11 cellular contexts compared by ENCODE assay signal in genomic region chr18:22186484-22186971, GRCh38. TPM values are rescaled to one million over a fixed set of nuclear protein-coding genes. Genes with fewer than 3 reads are reported as not detected.
DNase-seq lines count a peak whose midpoint lies in the region; ATAC-seq, FAIRE-seq and TF ChIP-seq lines count a peak whose summit lies in the region.
"Had no signal": no experiment of that assay in that cellular context is flagged by ENCODE, and none has a peak within 500 bp of the region (broad histone marks: within the 10 kb centered on the region; RNA-seq: fewer than 3 reads in every experiment).

No MANE protein-coding gene starts in this region.

- H3K4me1 ChIP-seq in right cardiac atrium (ENCODE audit: control insufficient read depth, insufficient read depth, low read length): peaks cover 9% of the 10 kb centered on the region
- H3K4me1 ChIP-seq in small intestine (ENCODE audit: control insufficient read depth in 2 of 2, insufficient read depth in 1 of 2, low read depth in 1 of 2, low read length in 1 of 2): peaks cover 2 to 6% of the 10 kb centered on the region in 2 donors
- H3K4me1 ChIP-seq in HAP-1: peaks cover 9% of the 10 kb centered on the region
- H3K4me1 ChIP-seq in vagina: no peaks in the 10 kb centered on the region

- in situ Hi-C loops in HAP-1 (cut with MboI; ENCODE audit: low sequenced_read_pairs): no loop called here

- H3K27me3 ChIP-seq in right cardiac atrium (ENCODE audit: control insufficient read depth, insufficient read depth) (no peaks in the 10 kb centered on the region), small intestine (ENCODE audit: control insufficient read depth in 2 of 2, insufficient read depth in 2 of 2, low read length in 2 of 2) (no peaks in the 10 kb centered on the region), HAP-1 (ENCODE audit: low read depth) (no peaks in the 10 kb centered on the region), vagina (no peaks in the 10 kb centered on the region)

- H3K36me3 ChIP-seq in small intestine (ENCODE audit: control insufficient read depth in 2 of 2, insufficient read depth in 2 of 2, low read length in 2 of 2) (peaks cover 0 to 5% of the 10 kb centered on the region in 2 donors), HAP-1 (replicated peaks) (no peaks in the 10 kb centered on the region), vagina (no peaks in the 10 kb centered on the region)

- H3K4me3 ChIP-seq in right cardiac atrium (ENCODE audit: low read length) (no peak overlapping the region), small intestine (ENCODE audit: low read depth in 1 of 2, low read length in 2 of 2) (no peak overlapping the region), HAP-1 (no peak overlapping the region), vagina (no peak overlapping the region)

- FAIRE-seq in small intestine (lab: Jason Lieb, UNC): no peak
- FAIRE-seq: HepG2 had no signal

- TF ChIP-seq POLR2A in vagina (IDR thresholded peaks at IDR 0.05): no peak

- H3K27ac ChIP-seq in right cardiac atrium (ENCODE audit: low read length): peak overlapping the region; percentile 76
- H3K27ac ChIP-seq in small intestine (ENCODE audit: low read depth in 1 of 2, low read length in 1 of 2): peak overlapping the region; percentile 34 to 57
- H3K27ac ChIP-seq in vagina: no peak overlapping the region

- DNase-seq in ELR (ENCODE audit: low read depth) (peak; percentile 9), astrocyte of the hippocampus (ENCODE audit: low read depth, low spot score) (peak; percentile 59), right cardiac atrium (no peak), small intestine (no peak), NCI-H82 (lab: John Stamatoyannopoulos, UW) (no peak), HAP-1 (ENCODE audit: low spot score in 2 of 2) (no peak), vagina (ENCODE audit: extremely low spot score in 2 of 2) (no peak), mucosa of gallbladder (ENCODE audit: low spot score) (no peak)
- DNase-seq: effector CD4-positive, alpha-beta T cell; stimulated activated CD4-positive, alpha-beta T cell treated with anti-CD3 and anti-CD28 coated beads, Interleukin-4, amount 100 ng/mL, for 4 hours had no signal

- H3K9me3 ChIP-seq in right cardiac atrium (ENCODE audit: control insufficient read depth, low read length): no peaks in the 10 kb centered on the region
- H3K9me3 ChIP-seq in small intestine (ENCODE audit: control insufficient read depth, low read depth): no peaks in the 10 kb centered on the region
- no peaks in the 10 kb centered on the region for H3K9me3 ChIP-seq in HAP-1
- no peaks in the 10 kb centered on the region for H3K9me3 ChIP-seq in vagina

- intact Hi-C loops in right cardiac atrium (cut with DNase I) (no loop called here), vagina (cut with DNase I) (loop anchor here (10.0 kb wide), 1 partner anchor 1088 kb away; no protein-coding TSS in a partner anchor)

- WGBS in right cardiac atrium: 34% methylated on average over 6 of the region's 6 CpGs
- 22 to 61% (median 40%) methylated on average over 6 of the region's 6 CpGs for WGBS in small intestine, 3 donors

- ATAC-seq in right cardiac atrium: no peak
- ATAC-seq: HepG2 had no signal

- TF ChIP-seq CTCF in vagina (IDR thresholded peaks at IDR 0.05): no peak

RNA-seq across cellular contexts. Expression of gene GATA6, which starts 17.1 kb away (rescaled TPM):
- total RNA-seq in right cardiac atrium (10 to 100 TPM; 63.2 to 85.8 (median 77.9) TPM), vagina (9.8 TPM), mucosa of gallbladder (94.2 TPM)
- polyA plus RNA-seq in right cardiac atrium (52.4 TPM), small intestine (10 to 100 TPM; 25.9 to 36.9 (median 27.8) TPM)

Comparison
In these comparisons a context has a peak if more than half of its experiments do, and no peak if none do; other contexts are left out.
1. DNase-seq: peak in ELR (single experiment) and astrocyte of the hippocampus (single experiment); none in right cardiac atrium (0 of 3), small intestine (single experiment), NCI-H82 (single experiment), HAP-1 (0 of 2), vagina (0 of 2) and mucosa of gallbladder (single experiment).